8 cellular contexts compared by ENCODE assay signal in the genomic region with DNA sequence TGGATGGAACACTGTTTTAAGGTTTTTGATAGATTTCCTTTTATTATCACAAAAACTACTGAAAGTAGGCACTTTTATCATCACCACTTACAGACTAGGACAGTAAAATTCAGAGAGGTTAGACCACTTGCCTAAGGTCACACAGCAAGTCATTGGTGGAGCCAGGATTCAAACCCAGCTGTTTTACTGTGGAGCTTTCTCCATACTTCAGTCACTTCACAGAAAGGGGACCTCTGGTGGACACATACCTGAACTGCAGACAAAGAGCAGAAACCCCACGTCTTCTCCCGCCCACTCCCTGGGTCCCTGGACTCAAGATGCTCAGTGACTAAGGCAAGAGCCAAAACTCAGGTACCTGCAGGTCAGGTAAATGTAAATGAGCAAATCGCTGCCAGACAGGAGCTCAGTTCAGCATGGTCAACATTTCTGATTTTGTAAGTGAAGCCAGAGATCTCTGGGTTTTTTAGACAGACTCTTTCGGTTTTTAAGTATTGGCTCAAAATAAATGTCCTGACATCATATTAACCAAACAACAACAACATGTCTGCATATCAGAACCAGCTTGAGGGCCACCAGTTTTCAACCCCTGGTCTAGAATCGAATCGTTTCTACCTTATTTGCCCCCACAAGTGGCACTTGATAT.
DNase-seq lines count a peak whose midpoint lies in the region; ATAC-seq, FAIRE-seq and TF ChIP-seq lines count a peak whose summit lies in the region.

No MANE protein-coding gene starts in this region.

- no peaks in the 10 kb centered on the region for H3K27me3 ChIP-seq in CD4-positive, alpha-beta T cell (ENCODE audit: control insufficient read depth, insufficient read depth, low read length)
- H3K27me3 ChIP-seq in H7 (ENCODE audit: control insufficient read depth, insufficient read depth, low read length) (no peaks in the 10 kb centered on the region), PC-3 (ENCODE audit: low read length) (no peaks in the 10 kb centered on the region), left ventricle myocardium inferior (ENCODE audit: low read depth) (peaks cover 64% of the 10 kb centered on the region), tibial artery (peaks cover 0 to 19% of the 10 kb centered on the region in 2 donors)

- no peaks in the 10 kb centered on the region for H3F3A ChIP-seq in PC-3 (ENCODE audit: low read length, unreplicated experiment)

- H3K36me3 Mint-ChIP-seq in CD4-positive, alpha-beta T cell (ENCODE audit: low read depth) = no peaks in the 10 kb centered on the region
- H3K36me3 Mint-ChIP-seq in activated T-helper 17 cell treated with anti-CD3 and anti-CD28 coated beads, Interleukin-2, amount 50 U/mL, for 72 hours (ENCODE audit: low read depth) = no peaks in the 10 kb centered on the region

- no peak overlapping the region for H3K4me3 Mint-ChIP-seq in CD4-positive, alpha-beta T cell
- H3K4me3 Mint-ChIP-seq in activated T-helper 17 cell treated with anti-CD3 and anti-CD28 coated beads, Interleukin-2, amount 50 U/mL, for 72 hours = no peak overlapping the region

- H3K4me3 ChIP-seq in H7 (ENCODE audit: insufficient read depth, low read depth, low read length) = no peak overlapping the region
- no peak overlapping the region for H3K4me3 ChIP-seq in PC-3 (ENCODE audit: low read length)
- no peak overlapping the region for H3K4me3 ChIP-seq in left ventricle myocardium inferior
- H3K4me3 ChIP-seq in tibial artery = no peak overlapping the region

- H3K4me1 Mint-ChIP-seq in CD4-positive, alpha-beta T cell (ENCODE audit: low read depth) = no peaks in the 10 kb centered on the region
- no peaks in the 10 kb centered on the region for H3K4me1 Mint-ChIP-seq in activated T-helper 17 cell treated with anti-CD3 and anti-CD28 coated beads, Interleukin-2, amount 50 U/mL, for 72 hours

- intact Hi-C loops in CD4-positive, alpha-beta T cell (cut with DNase I, micrococcal nuclease) = no loop called here
- intact Hi-C loops in PC-3 (cut with micrococcal nuclease) (loop anchor here (5.0 kb wide), 1 partner anchor 110 kb away; a partner anchor contains a TSS), left ventricle myocardium inferior (cut with micrococcal nuclease) (no loop called here), tibial artery (cut with DNase I; ENCODE audit: low total_unique reads) (no loop called here)

- H3K9ac ChIP-seq in PC-3 (ENCODE audit: low read length) = no peak overlapping the region

- H3K4me1 ChIP-seq in PC-3 (ENCODE audit: insufficient read depth, low read length) (peaks cover 40% of the 10 kb centered on the region), left ventricle myocardium inferior (no peaks in the 10 kb centered on the region), tibial artery (no peaks in the 10 kb centered on the region)

- H3K79me2 ChIP-seq in PC-3 (ENCODE audit: low read length) = no peaks in the 10 kb centered on the region

- ATAC-seq in CD4-positive, alpha-beta T cell (ENCODE audit: poor library complexity) = peak; percentile 52
- peak; percentile 27 for ATAC-seq in PC-3
- ATAC-seq in activated T-helper 17 cell treated with anti-CD3 and anti-CD28 coated beads, Interleukin-2, amount 50 U/mL, for 72 hours (replicated peaks) = peak; percentile 70

- peaks cover 15% of the 10 kb centered on the region for H3K27me3 Mint-ChIP-seq in CD4-positive, alpha-beta T cell
- H3K27me3 Mint-ChIP-seq in activated T-helper 17 cell treated with anti-CD3 and anti-CD28 coated beads, Interleukin-2, amount 50 U/mL, for 72 hours = peaks cover 4% of the 10 kb centered on the region

- H3K9me2 ChIP-seq in PC-3 (replicated peaks; ENCODE audit: low read length) = no peaks in the 10 kb centered on the region

- no peaks in the 10 kb centered on the region for H3K9me3 Mint-ChIP-seq in CD4-positive, alpha-beta T cell
- no peaks in the 10 kb centered on the region for H3K9me3 Mint-ChIP-seq in activated T-helper 17 cell treated with anti-CD3 and anti-CD28 coated beads, Interleukin-2, amount 50 U/mL, for 72 hours

- peak overlapping the region; percentile 48; the same call in 1 of the 2 replicates for H3K4me2 ChIP-seq in PC-3 (ENCODE audit: low read length)

- H3K27ac Mint-ChIP-seq in CD4-positive, alpha-beta T cell = no peak overlapping the region
- H3K27ac Mint-ChIP-seq in activated T-helper 17 cell treated with anti-CD3 and anti-CD28 coated beads, Interleukin-2, amount 50 U/mL, for 72 hours = no peak overlapping the region

- POLR2A ChIA-PET in CD4-positive, alpha-beta T cell (lab: Charles Lee) = interaction anchor here (0.6 kb wide), 1 partner anchor 368 kb away, joined by 3 read pairs; no protein-coding TSS in a partner anchor
- POLR2A ChIA-PET in PC-3 (lab: Charles Lee; ENCODE audit: unreplicated experiment) = no interaction called here

- H2AFZ ChIP-seq in PC-3 (ENCODE audit: low read length) = no peak overlapping the region

- H3K36me3 ChIP-seq in H7 (replicated peaks; ENCODE audit: control insufficient read depth, insufficient read depth, low read length) (no peaks in the 10 kb centered on the region), PC-3 (ENCODE audit: low read depth, low read length) (no peaks in the 10 kb centered on the region), left ventricle myocardium inferior (no peaks in the 10 kb centered on the region), tibial artery (no peaks in the 10 kb centered on the region)

- DNase-seq in CD4-positive, alpha-beta T cell = peak; percentile 11 to 38 (median 20)
- DNase-seq in H7 = peak; percentile 88
- DNase-seq in PC-3 = peak; percentile 88
- no peak for DNase-seq in left ventricle myocardium inferior
- peak; percentile 23 to 47 for DNase-seq in stimulated activated CD4-positive, alpha-beta T cell treated with anti-CD3 and anti-CD28 coated beads, Interleukin-1b, Interleukin-23, amount 100 ng/mL, for 4 hours (ENCODE audit: low read depth in 2 of 2)
- no peak for DNase-seq in tibial artery
- DNase-seq in frontal cortex (ENCODE audit: low spot score in 2 of 2) = no peak

- TF ChIP-seq CTCF in CD4-positive, alpha-beta T cell (IDR thresholded peaks at IDR 0.05) = peak; percentile 73
- TF ChIP-seq CTCF in PC-3 (conservative IDR thresholded peaks at IDR 0.05; ENCODE audit: low read depth, low read length) = peak; percentile 88
- TF ChIP-seq CTCF in left ventricle myocardium inferior (IDR thresholded peaks at IDR 0.05; ENCODE audit: borderline replicate concordance) = peak; percentile 65
- TF ChIP-seq CTCF in tibial artery (IDR thresholded peaks at IDR 0.05) = peak in 1 of 2 experiments; percentile 43

- no peak for FAIRE-seq in frontal cortex (lab: Jason Lieb, UNC)

- BruUV-seq in PC-3 (replicated peaks; lab: Mats Ljungman, UMichigan) = no TSS peak

- no peaks in the 10 kb centered on the region for H4K20me1 ChIP-seq in PC-3 (ENCODE audit: low read length)

- no peak overlapping the region for H3K27ac ChIP-seq in CD4-positive, alpha-beta T cell (ENCODE audit: low read depth, low read length)
- H3K27ac ChIP-seq in PC-3 (ENCODE audit: low read length) (peak overlapping the region; percentile 61), left ventricle myocardium inferior (replicated peaks) (no peak overlapping the region), tibial artery (no peak overlapping the region)

- H3K9me3 ChIP-seq in CD4-positive, alpha-beta T cell (ENCODE audit: control insufficient read depth, low read length) = peaks cover 6% of the 10 kb centered on the region
- no peaks in the 10 kb centered on the region for H3K9me3 ChIP-seq in PC-3 (ENCODE audit: low read length)
- peaks cover 9% of the 10 kb centered on the region for H3K9me3 ChIP-seq in left ventricle myocardium inferior (replicated peaks)
- H3K9me3 ChIP-seq in tibial artery = peaks cover 0 to 12% (median 0%) of the 10 kb centered on the region in 3 donors

- CTCF ChIA-PET in CD4-positive, alpha-beta T cell (lab: Charles Lee) = interaction anchor here (0.9 to 2.0 kb wide), 5 partner anchors 8 to 21 kb away, joined by 3 to 8 read pairs (median 5); no protein-coding TSS in a partner anchor
- CTCF ChIA-PET in PC-3 (lab: Charles Lee) = interaction anchor here (0.6 to 1.8 kb wide), 14 partner anchors 17 to 977 kb away, joined by 3 to 6 read pairs (median 4); no protein-coding TSS in a partner anchor

Comparison
In these comparisons a context has a peak if more than half of its experiments do, and no peak if none do; other contexts are left out.
1. DNase-seq: peak in CD4-positive, alpha-beta T cell (10 of 10), H7 (single experiment), PC-3 (single experiment) and stimulated activated CD4-positive, alpha-beta T cell treated with anti-CD3 and anti-CD28 coated beads, Interleukin-1b, Interleukin-23, amount 100 ng/mL, for 4 hours (2 of 2); none in left ventricle myocardium inferior (single experiment), tibial artery (0 of 2) and frontal cortex (0 of 2).
2. Peak in every context shown above with its lines, with median percentiles within 50 percentile points of each other: ATAC-seq.